Comparison of ENCODE assay signal across 8 cellular contexts in genomic region chr19:33194884-33195710, GRCh38. TPM values are rescaled to one million over a fixed set of nuclear protein-coding genes. Genes with fewer than 3 reads are reported as not detected.
DNase-seq lines count a peak whose midpoint lies in the region; ATAC-seq and TF ChIP-seq lines count a peak whose summit lies in the region.

No MANE protein-coding gene starts in this region.

- H3K4me3 Mint-ChIP-seq in effector memory CD8-positive, alpha-beta T cell, result peak overlapping the region in 1 of 2 donors; percentile 23

- no peak for ATAC-seq in effector memory CD8-positive, alpha-beta T cell (replicated peaks)
- ATAC-seq in GM21717 (IDR thresholded peaks at IDR 0.05; ENCODE audit: unreplicated experiment), result no peak
- ATAC-seq in HG03196 (IDR thresholded peaks at IDR 0.05; ENCODE audit: unreplicated experiment), result no peak
- no peak for ATAC-seq in HG03460 (IDR thresholded peaks at IDR 0.05; ENCODE audit: unreplicated experiment)

- no peaks in the 10 kb centered on the region for H3K9me3 Mint-ChIP-seq in effector memory CD8-positive, alpha-beta T cell

- H3K9me2 ChIP-seq in GM23248 (ENCODE audit: insufficient read depth), result no peaks in the 10 kb centered on the region

- H3K27me3 ChIP-seq in GM23248 (replicated peaks; ENCODE audit: insufficient read depth) (no peaks in the 10 kb centered on the region; the same call in 1 of the 2 replicates), parathyroid adenoma (ENCODE audit: control insufficient read depth, insufficient read depth, low read length) (no peaks in the 10 kb centered on the region)

- H3K27ac Mint-ChIP-seq in effector memory CD8-positive, alpha-beta T cell, result no peak overlapping the region

- H3K4me1 Mint-ChIP-seq in effector memory CD8-positive, alpha-beta T cell (ENCODE audit: low read depth in 2 of 2), result peaks cover 0 to 5% of the 10 kb centered on the region in 2 donors

- peak overlapping the region; percentile 73 for H3K9ac ChIP-seq in GM23248
- H3K9ac ChIP-seq in SK-N-MC (ENCODE audit: insufficient read length), result peak overlapping the region; percentile 84
- peak overlapping the region; percentile 42 for H3K9ac ChIP-seq in parathyroid adenoma

- H3K79me2 ChIP-seq in GM23248 (ENCODE audit: insufficient read depth), result no peaks in the 10 kb centered on the region
- peaks cover 5% of the 10 kb centered on the region for H3K79me2 ChIP-seq in parathyroid adenoma

- DNase-seq in GM23248, result peak; percentile 70
- DNase-seq in SK-N-MC (ENCODE audit: low read depth, low spot score), result no peak
- DNase-seq in foreskin melanocyte, result peak; percentile 4
- DNase-seq in effector memory CD8-positive, alpha-beta T cell, result no peak

- H2AFZ ChIP-seq in GM23248 (peak overlapping the region; percentile 77), parathyroid adenoma (peak overlapping the region; percentile 83)

- no peak overlapping the region for H3K27ac ChIP-seq in GM23248
- H3K27ac ChIP-seq in SK-N-MC, result no peak overlapping the region
- H3K27ac ChIP-seq in parathyroid adenoma, result peak overlapping the region; percentile 69

- peak overlapping the region; percentile 86 for H3K4me2 ChIP-seq in GM23248 (ENCODE audit: unreplicated experiment)
- peak overlapping the region; percentile 85 for H3K4me2 ChIP-seq in parathyroid adenoma (ENCODE audit: low read length)

- 3% methylated on average over 17 to 36 of the region's 50 CpGs for WGBS in GM23248 (ENCODE audit: low coverage in 1 of 2, low lambda C conversion rate in 2 of 2, missing lambda C conversion rate in 2 of 2), 2 experiments

- H3K27me3 Mint-ChIP-seq in effector memory CD8-positive, alpha-beta T cell, result peaks cover 41 to 62% of the 10 kb centered on the region in 2 donors

- H3K4me1 ChIP-seq in GM23248 (ENCODE audit: insufficient read depth), result peaks cover 4% of the 10 kb centered on the region; the same call in 1 of the 2 replicates
- peaks cover 9% of the 10 kb centered on the region for H3K4me1 ChIP-seq in parathyroid adenoma

- H3K9me3 ChIP-seq in GM23248 (ENCODE audit: low read depth) (no peaks in the 10 kb centered on the region), SK-N-MC (ENCODE audit: low read depth, low read length) (no peaks in the 10 kb centered on the region), parathyroid adenoma (ENCODE audit: control insufficient read depth, low read length) (no peaks in the 10 kb centered on the region)

- no peaks in the 10 kb centered on the region for H4K20me1 ChIP-seq in GM23248 (ENCODE audit: insufficient read depth)

- H3F3A ChIP-seq in GM23248 (ENCODE audit: insufficient read depth), result no peaks in the 10 kb centered on the region; the same call in 1 of the 2 replicates

- in situ Hi-C loops in GM23248 (cut with MboI), result no loop called here

- H3K36me3 Mint-ChIP-seq in effector memory CD8-positive, alpha-beta T cell (ENCODE audit: insufficient read depth), result no peaks in the 10 kb centered on the region

- H3K36me3 ChIP-seq in GM23248 (ENCODE audit: low read depth), result no peaks in the 10 kb centered on the region
- H3K36me3 ChIP-seq in SK-N-MC (ENCODE audit: insufficient read depth, low read length), result peaks cover 10% of the 10 kb centered on the region; the same call in 1 of the 2 replicates
- H3K36me3 ChIP-seq in parathyroid adenoma (ENCODE audit: control insufficient read depth, insufficient read depth, low read length), result peaks cover 2% of the 10 kb centered on the region

- H3K4me3 ChIP-seq in GM23248 (peak overlapping the region; percentile 78), SK-N-MC (peak overlapping the region; percentile 82), parathyroid adenoma (ENCODE audit: low read depth, low read length) (peak overlapping the region; percentile 65)

- TF ChIP-seq CTCF in parathyroid adenoma (IDR thresholded peaks at IDR 0.05), result no peak

RNA-seq across cellular contexts. Expression of gene LRP3, which starts 1.0 kb away (rescaled TPM):
- 58.3 and 59.9 TPM in 2 replicates for total RNA-seq in GM23248 (2014; rRNA removed; shearing (Covaris generic))
- polyA plus RNA-seq in GM23248 (2016; fragmentation: Nextera tagmentation; extraction: Ambion mirVana), result 2.9 TPM in 2 replicates

RNA-seq across cellular contexts. Expression of gene SLC7A10, which starts 30.6 kb away (rescaled TPM):
- not detected in 2 replicates for total RNA-seq in GM23248 (2014; rRNA removed; shearing (Covaris generic))
- not detected in 2 replicates for polyA plus RNA-seq in GM23248 (2016; fragmentation: Nextera tagmentation; extraction: Ambion mirVana)

Comparison
In these comparisons a context has a peak if more than half of its experiments do, and no peak if none do; other contexts are left out.
1. DNase-seq: peak in GM23248 (single experiment) and foreskin melanocyte (single experiment); none in SK-N-MC (single experiment) and effector memory CD8-positive, alpha-beta T cell (0 of 3).
2. Peak in every context shown above with its lines, with median percentiles within 50 percentile points of each other: H3K4me3 ChIP-seq and H3K9ac ChIP-seq.